8 cellular contexts compared by ENCODE assay signal in genomic region chr18:49814147-49814499, GRCh38. TPM values are rescaled to one million over a fixed set of nuclear protein-coding genes. Genes with fewer than 3 reads are reported as not detected.
DNase-seq lines count a peak whose midpoint lies in the region; ATAC-seq, FAIRE-seq and TF ChIP-seq lines count a peak whose summit lies in the region.

No MANE protein-coding gene starts in this region.

- peak; percentile 66 for DNase-seq in RPMI8226
- DNase-seq in astrocyte (ENCODE audit: low read depth), result peak; percentile 62
- DNase-seq in middle frontal gyrus (ENCODE audit: extremely low spot score, low spot score), result no peak

- peaks cover 16% of the 10 kb centered on the region for H3K9me3 ChIP-seq in BLaER1
- H3K9me3 ChIP-seq in astrocyte (ENCODE audit: insufficient read depth, low read depth, low read length), result no peaks in the 10 kb centered on the region
- peaks cover 9% of the 10 kb centered on the region for H3K9me3 ChIP-seq in iPS-15b (ENCODE audit: control insufficient read depth, insufficient read depth, low read length)

- peaks cover 12% of the 10 kb centered on the region for H3K9me3 Mint-ChIP-seq in astrocyte (ENCODE audit: unreplicated experiment)

- H4K20me1 ChIP-seq in BLaER1 (no peaks in the 10 kb centered on the region), astrocyte (ENCODE audit: insufficient read depth, low read length) (no peaks in the 10 kb centered on the region)

- no peak for TF ChIP-seq CTCF in astrocyte (IDR thresholded peaks at IDR 0.05; ENCODE audit: insufficient read depth, low read depth, low read length)

- H3K27ac ChIP-seq in BLaER1 (peak overlapping the region; percentile 94), astrocyte (ENCODE audit: low read depth, low read length) (peak overlapping the region; percentile 81), skin epidermis (peak overlapping the region; percentile 72 to 99 (median 95))

- peak overlapping the region; percentile 91 for H3K27ac Mint-ChIP-seq in astrocyte (ENCODE audit: unreplicated experiment)

- peaks cover 19% of the 10 kb centered on the region for H3K36me3 Mint-ChIP-seq in astrocyte (ENCODE audit: low read depth, unreplicated experiment)

- H3K4me1 ChIP-seq in BLaER1 (peaks cover 26% of the 10 kb centered on the region), astrocyte (ENCODE audit: insufficient read depth, low read length) (peaks cover 14% of the 10 kb centered on the region), iPS-15b (ENCODE audit: control insufficient read depth, insufficient read depth, low read length) (peaks cover 14% of the 10 kb centered on the region)

- H3K36me3 ChIP-seq in BLaER1 (peaks cover 7% of the 10 kb centered on the region; the same call in 1 of the 2 replicates), astrocyte (ENCODE audit: insufficient read depth, low read length) (no peaks in the 10 kb centered on the region), iPS-15b (ENCODE audit: control insufficient read depth, insufficient read depth, low read length) (no peaks in the 10 kb centered on the region)

- ATAC-seq in GM19023 (IDR thresholded peaks at IDR 0.05; ENCODE audit: unreplicated experiment) (peak; percentile 29), HG03457 (IDR thresholded peaks at IDR 0.05; ENCODE audit: unreplicated experiment) (peak; percentile 26)

- no peak for FAIRE-seq in astrocyte (lab: Jason Lieb, UNC)

- peaks cover 13% of the 10 kb centered on the region for H3K4me1 Mint-ChIP-seq in astrocyte (ENCODE audit: low read depth, unreplicated experiment)

- peak overlapping the region; percentile 99 for H3K4me3 Mint-ChIP-seq in astrocyte (ENCODE audit: unreplicated experiment)

- H3K4me3 ChIP-seq in BLaER1 (peak overlapping the region; percentile 77), astrocyte (ENCODE audit: insufficient read depth, low read depth, low read length) (peak overlapping the region; percentile 79), iPS-15b (ENCODE audit: low read depth, low read length) (peak overlapping the region; percentile 77), skin epidermis (peak overlapping the region; percentile 57 to 86 (median 74))

- no peaks in the 10 kb centered on the region for H3K27me3 Mint-ChIP-seq in astrocyte (ENCODE audit: low read depth, unreplicated experiment)

- peaks cover 43% of the 10 kb centered on the region for H3K79me2 ChIP-seq in astrocyte (ENCODE audit: insufficient read depth, low read length)

- H3K27me3 ChIP-seq in BLaER1, result no peaks in the 10 kb centered on the region
- no peaks in the 10 kb centered on the region for H3K27me3 ChIP-seq in astrocyte (ENCODE audit: insufficient read depth, low read length)
- H3K27me3 ChIP-seq in iPS-15b (ENCODE audit: control insufficient read depth, insufficient read depth, low read length), result no peaks in the 10 kb centered on the region

- H2AFZ ChIP-seq in astrocyte (ENCODE audit: low read depth, low read length), result peak overlapping the region; percentile 91

- peak overlapping the region; percentile 92 for H3K9ac ChIP-seq in BLaER1
- H3K9ac ChIP-seq in astrocyte (ENCODE audit: low read length), result peak overlapping the region; percentile 94
- peak overlapping the region; percentile 50 for H3K9ac ChIP-seq in iPS-15b (ENCODE audit: low read depth, low read length)

- H3K4me2 ChIP-seq in BLaER1 (peak overlapping the region; percentile 87), astrocyte (ENCODE audit: low read length) (peak overlapping the region; percentile 93)

RNA-seq across cellular contexts. Expression of gene ACAA2, which starts 0.8 kb away (rescaled TPM):
- total RNA-seq in astrocyte, result 66.4 and 75.8 TPM in 2 replicates
